In genomic region chr18:456361-456821, GRCh38 we compare ENCODE assay signal across 13 cellular contexts. TPM values are rescaled to one million over a fixed set of nuclear protein-coding genes. Genes with fewer than 3 reads are reported as not detected.
DNase-seq lines count a peak whose midpoint lies in the region; ATAC-seq, FAIRE-seq and TF ChIP-seq lines count a peak whose summit lies in the region.
"Had no signal": no experiment of that assay in that cellular context is flagged by ENCODE, and none has a peak within 500 bp of the region (broad histone marks: within the 10 kb centered on the region; RNA-seq: fewer than 3 reads in every experiment).

No MANE protein-coding gene starts in this region.

- H3K36me3 Mint-ChIP-seq in brain: peaks cover 18% of the 10 kb centered on the region
- H3K36me3 Mint-ChIP-seq: activated naive CD8-positive, alpha-beta T cell treated with anti-CD3 and anti-CD28 coated beads, Interleukin-2, amount 10 ng/mL, durations not matched to agents 7 days and 5 days; stimulated activated effector memory CD8-positive, alpha-beta T cell treated with anti-CD3 and anti-CD28 coated beads, Interleukin-12 subunit alpha, Interleukin-12 subunit beta, amount 100 ng/mL, for 72 hours had no signal

- peaks cover 11 to 22% (median 18%) of the 10 kb centered on the region in 5 experiments for H3K9me3 Mint-ChIP-seq in brain

- H3K27me3 ChIP-seq in left ventricle myocardium inferior (ENCODE audit: low read depth): peaks cover 48% of the 10 kb centered on the region
- no peaks in the 10 kb centered on the region for H3K27me3 ChIP-seq in pancreas
- no peaks in the 10 kb centered on the region for H3K27me3 ChIP-seq in uterus

- peaks cover 29% of the 10 kb centered on the region for H3K4me1 Mint-ChIP-seq in brain
- H3K4me1 Mint-ChIP-seq: activated naive CD8-positive, alpha-beta T cell treated with anti-CD3 and anti-CD28 coated beads, Interleukin-2, amount 10 ng/mL, durations not matched to agents 7 days and 5 days; stimulated activated effector memory CD8-positive, alpha-beta T cell treated with anti-CD3 and anti-CD28 coated beads, Interleukin-12 subunit alpha, Interleukin-12 subunit beta, amount 100 ng/mL, for 72 hours had no signal

- H3K27me3 Mint-ChIP-seq in brain: no peaks in the 10 kb centered on the region

- H3K36me3 ChIP-seq in left ventricle myocardium inferior: no peaks in the 10 kb centered on the region
- no peaks in the 10 kb centered on the region for H3K36me3 ChIP-seq in pancreas
- H3K36me3 ChIP-seq in uterus: no peaks in the 10 kb centered on the region

- H3K9me3 ChIP-seq in left ventricle myocardium inferior (replicated peaks) (peaks cover 14% of the 10 kb centered on the region), pancreas (no peaks in the 10 kb centered on the region), uterus (peaks cover 0 to 7% of the 10 kb centered on the region in 2 donors)

- H3K4me1 ChIP-seq in left ventricle myocardium inferior: peaks cover 41% of the 10 kb centered on the region
- no peaks in the 10 kb centered on the region for H3K4me1 ChIP-seq in pancreas
- H3K4me1 ChIP-seq in uterus: no peaks in the 10 kb centered on the region

- H3K27ac Mint-ChIP-seq in brain: peak overlapping the region in 3 of 5 experiments; percentile 94 to 95 (median 95)
- H3K27ac Mint-ChIP-seq: activated naive CD8-positive, alpha-beta T cell treated with anti-CD3 and anti-CD28 coated beads, Interleukin-2, amount 10 ng/mL, durations not matched to agents 7 days and 5 days; stimulated activated effector memory CD8-positive, alpha-beta T cell treated with anti-CD3 and anti-CD28 coated beads, Interleukin-12 subunit alpha, Interleukin-12 subunit beta, amount 100 ng/mL, for 72 hours had no signal

- WGBS in pancreas, 2 donors: 87 to 89% methylated on average over 15 of the region's 15 CpGs

- no peak for TF ChIP-seq POLR2A in uterus (IDR thresholded peaks at IDR 0.05)

- H3K4me3 Mint-ChIP-seq in brain: peak overlapping the region in 3 of 5 experiments; percentile 1 to 84 (median 65)
- H3K4me3 Mint-ChIP-seq: activated naive CD8-positive, alpha-beta T cell treated with anti-CD3 and anti-CD28 coated beads, Interleukin-2, amount 10 ng/mL, durations not matched to agents 7 days and 5 days; stimulated activated effector memory CD8-positive, alpha-beta T cell treated with anti-CD3 and anti-CD28 coated beads, Interleukin-12 subunit alpha, Interleukin-12 subunit beta, amount 100 ng/mL, for 72 hours had no signal

- peak in 3 of 4 donors; percentile 51 to 65 (median 55) for ATAC-seq in pancreas
- ATAC-seq: stimulated activated effector memory CD8-positive, alpha-beta T cell treated with anti-CD3 and anti-CD28 coated beads, Interleukin-12 subunit alpha, Interleukin-12 subunit beta, amount 100 ng/mL, for 72 hours had no signal

- H3K27ac ChIP-seq in left ventricle myocardium inferior (replicated peaks) (peak overlapping the region; percentile 85), pancreas (no peak overlapping the region), uterus (peak overlapping the region; percentile 78 to 83)

- intact Hi-C loops in left ventricle myocardium inferior (cut with micrococcal nuclease) (no loop called here), pancreas (cut with DNase I) (no loop called here), uterus (cut with DNase I; ENCODE audit: low total_unique reads) (no loop called here)

- H3K4me3 ChIP-seq in left ventricle myocardium inferior (peak overlapping the region; percentile 40), pancreas (no peak overlapping the region), uterus (no peak overlapping the region)

- FAIRE-seq in pancreas (lab: Jason Lieb, UNC): no peak
- FAIRE-seq: GM12892 had no signal

- DNase-seq in left ventricle myocardium inferior (peak; percentile 56), pancreas (peak in 2 of 6 donors; percentile 6 to 28), uterus (peak; percentile 77 to 80), SHP77 (lab: John Stamatoyannopoulos, UW) (no peak), NCI-H187 treated with DMSO at 0.1 percent for 48 hours (lab: John Stamatoyannopoulos, UW) (no peak)
- no peak for DNase-seq in effector CD8-positive, alpha-beta T cell (lab: John Stamatoyannopoulos, UW)
- DNase-seq: activated CD4-positive, alpha-beta T cell treated with anti-CD3 and anti-CD28 coated beads, Interleukin-2, amount 50 U/mL, for 48 hours; activated naive CD8-positive, alpha-beta T cell treated with anti-CD3 and anti-CD28 coated beads, Interleukin-2, amount 10 ng/mL, durations not matched to agents 7 days and 5 days; DMS153; T-helper 1 cell had no signal

- TF ChIP-seq CTCF in brain (conservative IDR thresholded peaks at IDR 0.05) (no peak), left ventricle myocardium inferior (IDR thresholded peaks at IDR 0.05; ENCODE audit: borderline replicate concordance) (no peak), pancreas (IDR thresholded peaks at IDR 0.05) (no peak), uterus (IDR thresholded peaks at IDR 0.05) (no peak)

RNA-seq across cellular contexts. Expression of gene COLEC12, which starts 44.1 kb away (rescaled TPM):
- polyA plus RNA-seq in brain (ENCODE audit: insufficient read depth, low read depth, low replicate concordance) (3.9 TPM), pancreas (under 1 TPM; 0.35 to 0.76 TPM)
- total RNA-seq in left ventricle myocardium inferior (7.3 TPM), pancreas (1 to 10 TPM in 4 of 6 donors, under 1 TPM in 2; 0.56 to 5.5 (median 2.5) TPM), uterus (10 to 100 TPM; 20.2 to 81.3 (median 29.1) TPM)

Comparison
In these comparisons a context has a peak if more than half of its experiments do, and no peak if none do; other contexts are left out.
1. DNase-seq: peak in left ventricle myocardium inferior (single experiment) and uterus (2 of 2); none in effector CD8-positive, alpha-beta T cell (single experiment), SHP77 (0 of 2) and NCI-H187 treated with DMSO at 0.1 percent for 48 hours (single experiment).
2. H3K27ac ChIP-seq: peak in left ventricle myocardium inferior (single experiment) and uterus (2 of 2); none in pancreas (0 of 4).